Comparison of ENCODE assay signal across 8 cellular contexts in the genomic region with DNA sequence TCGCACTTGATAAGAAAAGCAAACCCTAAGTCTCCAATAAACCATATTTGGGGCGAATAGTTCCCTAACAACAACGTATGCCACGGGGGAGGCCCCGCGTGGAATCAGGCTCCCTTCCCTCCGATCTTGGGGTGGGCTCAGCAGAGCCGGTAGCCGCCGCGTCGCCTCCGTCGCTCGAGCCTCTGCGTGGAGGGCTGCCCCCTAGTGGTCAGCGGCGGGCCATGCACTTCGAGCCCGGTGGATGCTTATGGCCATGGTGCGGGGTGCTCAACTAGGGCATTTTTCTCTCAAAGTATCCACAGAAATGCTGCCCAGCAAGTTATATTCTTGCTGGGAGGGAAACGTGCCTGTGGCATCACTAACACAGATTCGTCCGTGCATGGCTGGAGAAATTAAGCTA.
DNase-seq lines count a peak whose midpoint lies in the region; ATAC-seq, FAIRE-seq and TF ChIP-seq lines count a peak whose summit lies in the region.
"Not testable (repeated sequence)": the region's sequence is repeated elsewhere in the genome, so short reads cannot be mapped to it uniquely, and the experiment has no call there.

No MANE protein-coding gene starts in this region.

- H2BK120ac ChIP-seq in H9 (ENCODE audit: low read depth, low read length, poor library complexity, severe bottlenecking), result not testable (repeated sequence)

- not testable (repeated sequence) for H2BK15ac ChIP-seq in H9 (ENCODE audit: low read depth, low read length)

- not testable (repeated sequence) for H3K36me3 Mint-ChIP-seq in H9 (ENCODE audit: insufficient read depth in 1 of 3, low read depth in 3 of 3)

- H3K27me3 ChIP-seq in H9 (ENCODE audit: insufficient read depth, low read length); GM12878 (replicated peaks in 1 of 2; ENCODE audit: control insufficient read depth in 2 of 2, insufficient read depth in 2 of 2, low read length in 1 of 2); hepatocyte; transverse colon: not testable (repeated sequence)

- H3K4ac ChIP-seq in H9 (ENCODE audit: low read depth, low read length), result not testable (repeated sequence)

- H3K4me1 Mint-ChIP-seq in H9, result not testable (repeated sequence)

- not testable (repeated sequence) for H3K36me3 ChIP-seq in GM12878 (ENCODE audit: control insufficient read depth in 2 of 2, insufficient read depth in 2 of 2, low read length in 1 of 2); hepatocyte (replicated peaks; ENCODE audit: insufficient read depth, low read depth); transverse colon

- not testable (repeated sequence) for H3K27ac Mint-ChIP-seq in H9

- TF ChIP-seq POLR2A in GM18505 (IDR thresholded peaks at IDR 0.05; ENCODE audit: borderline replicate concordance, extremely low read depth, insufficient read depth, insufficient read length); GM12878 (IDR thresholded peaks at IDR 0.05; ENCODE audit: low read depth, low read length); transverse colon (IDR thresholded peaks at IDR 0.05): not testable (repeated sequence)

- H3K9me2 ChIP-seq in hepatocyte (replicated peaks; ENCODE audit: insufficient read depth), result not testable (repeated sequence)

- H2AFZ ChIP-seq in H9 (ENCODE audit: low read length); GM12878 (ENCODE audit: control insufficient read depth, low read depth, low read length); hepatocyte: not testable (repeated sequence)

- intact Hi-C loops in GM12878 (cut with micrococcal nuclease; ENCODE audit: unreplicated experiment); transverse colon (cut with DNase I; ENCODE audit: low total_unique reads): not testable (repeated sequence)

- H3K4me3 Mint-ChIP-seq in H9, result not testable (repeated sequence)

- H3K4me3 ChIP-seq in GM12878, hepatocyte: not testable (repeated sequence)
- peak overlapping the region in 1 of 4 donors; percentile 31 for H3K4me3 ChIP-seq in transverse colon

- DNase-seq in H9; GM12878 (ENCODE audit: low read depth, low spot score); hepatocyte (ENCODE audit: low spot score): not testable (repeated sequence)
- DNase-seq in activated CD4-positive, alpha-beta T cell treated with anti-CD3 and anti-CD28 coated beads, Interleukin-2, amount 50 U/mL, for 1 hour, result peak; percentile 95
- DNase-seq in stimulated activated CD4-positive, alpha-beta T cell treated with anti-CD3 and anti-CD28 coated beads, Interleukin-12 subunit alpha, Interleukin-12 subunit beta, amount 100 ng/mL, for 24 hours (ENCODE audit: low read depth in 2 of 2), result peak; percentile 90 to 94
- peak; percentile 94 for DNase-seq in transverse colon

- not testable (repeated sequence) for H4K5ac ChIP-seq in H9 (ENCODE audit: insufficient read length, low read depth, low read length)

- H3K27me3 Mint-ChIP-seq in H9 (ENCODE audit: low read depth), result not testable (repeated sequence)

- WGBS in H9 (ENCODE audit: extremely low coverage, insufficient read length, low lambda C conversion rate), result no CpG with 5 or more reads among the region's 24 CpGs
- WGBS in GM12878 (ENCODE audit: insufficient coverage, insufficient replicate concordance, low lambda C conversion rate, missing lambda C conversion rate), result under 1% methylated on average over 14 of the region's 24 CpGs
- under 1% methylated on average over 18 of the region's 24 CpGs for WGBS in hepatocyte (ENCODE audit: low lambda C conversion rate, missing lambda C conversion rate)
- 0% methylated on average over 6 of the region's 24 CpGs; no CpG with 5 or more reads in 1 of the 2 donors for WGBS in transverse colon (ENCODE audit: low coverage in 1 of 2), 2 donors

- H3T11ph ChIP-seq in H9 (ENCODE audit: low read length), result not testable (repeated sequence)

- H3K27ac ChIP-seq in H9 (ENCODE audit: insufficient read length, low read depth, low read length); GM12878 (ENCODE audit: control insufficient read depth, insufficient read depth); hepatocyte: not testable (repeated sequence)
- H3K27ac ChIP-seq in transverse colon, result peak overlapping the region in 1 of 4 donors; percentile 58

- CTCF ChIA-PET in GM12878 (lab: Yijun Ruan, JAX), result not testable (repeated sequence)

- TF ChIP-seq RAD21 in GM12878 (IDR thresholded peaks at IDR 0.05; ENCODE audit: insufficient read depth, low read depth, low read length), result 0 out of 2 replicates have a peak, but pooled peaks have one; percentile 28

- not testable (repeated sequence) for H3K4me2 ChIP-seq in H9 (ENCODE audit: insufficient read depth, insufficient read length, low read length); GM12878 (ENCODE audit: control insufficient read depth, insufficient read depth); hepatocyte

- not testable (repeated sequence) for H3K4me1 ChIP-seq in H9 (ENCODE audit: insufficient read depth, low read length); GM12878 (ENCODE audit: control insufficient read depth, insufficient read depth, low read length); hepatocyte (ENCODE audit: insufficient read depth); transverse colon

- not testable (repeated sequence) for H4K20me1 ChIP-seq in H9 (ENCODE audit: control insufficient read depth, insufficient read depth, insufficient read length); GM12878 (ENCODE audit: control insufficient read depth, insufficient read depth); hepatocyte (ENCODE audit: insufficient read depth, poor library complexity, severe bottlenecking)

- H2BK12ac ChIP-seq in H9 (ENCODE audit: insufficient read length, low read depth, low read length), result not testable (repeated sequence)

- not testable (repeated sequence) for H3K9ac ChIP-seq in H9 (ENCODE audit: extremely low read depth, insufficient read length, low read length); GM12878 (ENCODE audit: control insufficient read depth, insufficient read depth, low read length)

- SMC1A ChIA-PET in GM12878 (lab: Charles Lee; ENCODE audit: uncharacterized antibody, unreplicated experiment), result not testable (repeated sequence)

- not testable (repeated sequence) for H2BK5ac ChIP-seq in H9 (ENCODE audit: insufficient read length, low read length)

- not testable (repeated sequence) for H3K79me1 ChIP-seq in H9 (ENCODE audit: insufficient read depth, low read depth, low read length, poor library complexity, severe bottlenecking)

- not testable (repeated sequence) for BruUV-seq in GM12878 (replicated peaks; lab: Mats Ljungman, UMichigan)

- FAIRE-seq in GM12878 (lab: Jason Lieb, UNC), result peak; percentile 35

- H3K23me2 ChIP-seq in H9 (ENCODE audit: insufficient read length, low read depth, low read length, poor library complexity, severe bottlenecking), result not testable (repeated sequence)

- not testable (repeated sequence) for H2BK20ac ChIP-seq in H9 (ENCODE audit: low read depth, low read length, poor library complexity, severe bottlenecking)

- not testable (repeated sequence) for H3K79me2 ChIP-seq in H9 (ENCODE audit: insufficient read depth, low read length); GM12878 (ENCODE audit: control insufficient read depth, insufficient read depth, low read length); hepatocyte

- ATAC-seq in GM18505 (IDR thresholded peaks at IDR 0.05; ENCODE audit: unreplicated experiment) (peak; percentile 65), HG03565 (IDR thresholded peaks at IDR 0.05; ENCODE audit: unreplicated experiment) (peak; percentile 37), GM12878 (peak; percentile 82)

- H3K9me3 Mint-ChIP-seq in H9, result not testable (repeated sequence)

- in situ Hi-C loops in GM12878 (cut with MboI); transverse colon (cut with MboI; ENCODE audit: low pct_ligation_motif_present in 1 of 4, low pct_unique_long_range_greater_than_20kb in 1 of 4, low sequenced_read_pairs in 3 of 4): not testable (repeated sequence)

- RAD21 ChIA-PET in GM12878 (lab: Charles Lee; ENCODE audit: unreplicated experiment), result not testable (repeated sequence)

- not testable (repeated sequence) for H3K18ac ChIP-seq in H9 (ENCODE audit: insufficient read length, low read depth, low read length)

- not testable (repeated sequence) for H4K91ac ChIP-seq in H9 (ENCODE audit: insufficient read length, low read depth, low read length)

- not testable (repeated sequence) for TF ChIP-seq EP300 in GM12878 (IDR thresholded peaks at IDR 0.05; ENCODE audit: borderline replicate concordance in 1 of 2, control insufficient read depth in 1 of 2, low read depth in 2 of 2, low read length in 2 of 2); transverse colon (IDR thresholded peaks at IDR 0.05; ENCODE audit: low read depth)

- not testable (repeated sequence) for H3K14ac ChIP-seq in H9 (ENCODE audit: insufficient read depth, low read length)

- H3K23ac ChIP-seq in H9 (ENCODE audit: insufficient read length, low read depth, low read length), result not testable (repeated sequence)

- TF ChIP-seq CTCF in H9 (conservative IDR thresholded peaks at IDR 0.05) (peak; percentile 63), GM12878 (IDR thresholded peaks at IDR 0.05 in 2 of 3, conservative IDR thresholded peaks at IDR 0.05 in 1 of 3; ENCODE audit: control insufficient read depth in 2 of 3, extremely low read depth in 1 of 3, insufficient read depth in 1 of 3, low read depth in 3 of 3, low read length in 3 of 3) (peak in 2 of 3 experiments; percentile 19 to 48; a peak in 3 of 6 replicates), hepatocyte (IDR thresholded peaks at IDR 0.05; ENCODE audit: poor library complexity) (peak; percentile 62), transverse colon (IDR thresholded peaks at IDR 0.05) (peak in 3 of 5 experiments; percentile 61 to 74 (median 67))

- not testable (repeated sequence) for H2AK5ac ChIP-seq in H9 (ENCODE audit: insufficient read length, low read length)

- not testable (repeated sequence) for H4K8ac ChIP-seq in H9 (replicated peaks; ENCODE audit: insufficient read length, low read depth, low read length)

- H3K56ac ChIP-seq in H9 (ENCODE audit: insufficient read length, low read depth, low read length), result not testable (repeated sequence)

- POLR2A ChIA-PET in GM12878 (lab: Charles Lee), result not testable (repeated sequence)

- H3K9me3 ChIP-seq in H9 (ENCODE audit: control insufficient read depth, low read depth, low read length); GM12878 (replicated peaks; ENCODE audit: control insufficient read depth, insufficient read depth, low read length); hepatocyte (ENCODE audit: low read depth); transverse colon: not testable (repeated sequence)
